In genomic region chr3:44685128-44685800, GRCh38 we compare ENCODE assay signal across 7 cellular contexts. TPM values are rescaled to one million over a fixed set of nuclear protein-coding genes. Genes with fewer than 3 reads are reported as not detected.
DNase-seq lines count a peak whose midpoint lies in the region; ATAC-seq and TF ChIP-seq lines count a peak whose summit lies in the region.

No MANE protein-coding gene starts in this region.

- H3K36me3 ChIP-seq in upper lobe of left lung = no peaks in the 10 kb centered on the region

- TF ChIP-seq EP300 in upper lobe of left lung (IDR thresholded peaks at IDR 0.05) = no peak

- TF ChIP-seq POLR2A in upper lobe of left lung (IDR thresholded peaks at IDR 0.05) = peak in 2 of 4 donors; percentile 15 to 19

- H3K9me3 ChIP-seq in upper lobe of left lung = peaks cover 0 to 8% (median 5%) of the 10 kb centered on the region in 4 donors

- WGBS in upper lobe of left lung, 2 donors = 4 to 16% methylated on average over 11 to 20 of the region's 48 CpGs

- peak overlapping the region; percentile 28 to 69 (median 50) for H3K27ac ChIP-seq in upper lobe of left lung

- no peak for TF ChIP-seq CTCF in upper lobe of left lung (IDR thresholded peaks at IDR 0.05)

- no peaks in the 10 kb centered on the region for H3K27me3 ChIP-seq in upper lobe of left lung

- DNase-seq in SHP77 (lab: John Stamatoyannopoulos, UW) (peak; percentile 37 to 62), amniotic epithelial cell (ENCODE audit: low read depth) (peak; percentile 89), left cardiac atrium (peak; percentile 89), posterior cingulate gyrus (peak; percentile 50 to 97 (median 76)), upper lobe of left lung (peak; percentile 78 to 91)

- peak overlapping the region; percentile 70 to 86 (median 82) for H3K4me3 ChIP-seq in upper lobe of left lung

- H3K4me1 ChIP-seq in upper lobe of left lung = peaks cover 0 to 16% (median 12%) of the 10 kb centered on the region in 4 donors

- intact Hi-C loops in left cardiac atrium (cut with DNase I) = no loop called here
- intact Hi-C loops in posterior cingulate gyrus (cut with DNase I) = no loop called here

- ATAC-seq in GM18909 (IDR thresholded peaks at IDR 0.05; ENCODE audit: poor library complexity, unreplicated experiment) (peak; percentile 76), HG03439 (IDR thresholded peaks at IDR 0.05; ENCODE audit: unreplicated experiment) (peak; percentile 91), left cardiac atrium (peak; percentile 98 to 99), upper lobe of left lung (ENCODE audit: low FRiP score in 2 of 2) (peak; percentile 76 to 96)

RNA-seq across cellular contexts. Expression of gene ZNF502, which starts 27.2 kb away (rescaled TPM):
- total RNA-seq in left cardiac atrium = 1 to 10 TPM; 3.4 to 4.4 TPM
- 1 to 10 TPM in 5 of 6 donors, under 1 TPM in 1; 1.00 to 4.7 (median 3.7) TPM for total RNA-seq in upper lobe of left lung

RNA-seq across cellular contexts. Expression of gene ZNF35, which starts 36.7 kb away (rescaled TPM):
- total RNA-seq in left cardiac atrium (10 to 100 TPM in 1 of 2 donors, 1 to 10 TPM in 1; 4.9 to 13.5 TPM), upper lobe of left lung (10 to 100 TPM in 3 of 6 donors, 1 to 10 TPM in 3; 6.4 to 17.3 (median 9.6) TPM)

RNA-seq across cellular contexts. Expression of gene ZNF501, which starts 44.2 kb away (rescaled TPM):
- total RNA-seq in left cardiac atrium (1 to 10 TPM; 4.0 to 5.0 TPM), upper lobe of left lung (1 to 10 TPM; 2.1 to 8.8 (median 2.9) TPM)

Comparison
In these comparisons a context has a peak if more than half of its experiments do, and no peak if none do; other contexts are left out.
1. Peak in every context shown above with its lines: DNase-seq, ATAC-seq, H3K4me3 ChIP-seq and H3K27ac ChIP-seq.